16 cellular contexts compared by ENCODE assay signal in the genomic region with DNA sequence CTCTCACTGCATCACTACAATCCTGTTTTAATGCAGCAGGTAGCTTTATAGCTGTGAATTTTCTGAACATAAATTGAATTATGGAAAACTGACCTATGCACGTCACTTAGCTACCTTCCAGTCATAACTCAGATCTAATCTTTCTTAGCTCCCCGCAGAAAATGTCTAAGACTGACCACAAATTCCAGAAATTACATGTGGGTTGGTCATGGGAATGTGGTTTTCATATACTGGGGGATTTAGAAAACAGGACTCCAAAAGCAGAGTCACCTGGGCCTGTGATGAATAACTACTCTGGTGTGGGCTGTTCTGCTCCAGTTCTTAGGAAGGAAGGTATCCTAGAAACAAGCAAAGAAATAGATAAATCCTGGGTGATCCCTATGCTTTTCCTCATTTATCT.
DNase-seq lines count a peak whose midpoint lies in the region; ATAC-seq and TF ChIP-seq lines count a peak whose summit lies in the region.
"Had no signal": no experiment of that assay in that cellular context is flagged by ENCODE, and none has a peak within 500 bp of the region (broad histone marks: within the 10 kb centered on the region; RNA-seq: fewer than 3 reads in every experiment).

No MANE protein-coding gene starts in this region.

- H2AFZ ChIP-seq in trophoblast cell (ENCODE audit: insufficient read depth, low read length, poor library complexity) = no peak overlapping the region

- no peak overlapping the region for H3K4me2 ChIP-seq in trophoblast cell (ENCODE audit: low read length)

- WGBS in trophoblast cell (ENCODE audit: extremely low coverage, insufficient coverage, insufficient read length) = no CpG with 5 or more reads among the region's 2 CpGs

- no peaks in the 10 kb centered on the region for H3K36me3 ChIP-seq in trophoblast cell (ENCODE audit: control insufficient read depth in 1 of 2, insufficient read depth in 2 of 2, low read length in 2 of 2)
- no peaks in the 10 kb centered on the region for H3K36me3 ChIP-seq in naive thymus-derived CD4-positive, alpha-beta T cell (ENCODE audit: control insufficient read depth in 2 of 3, insufficient read depth in 3 of 3, low read length in 3 of 3)
- H3K36me3 ChIP-seq: cardiac muscle cell had no signal

- H2BK12ac ChIP-seq in trophoblast cell (ENCODE audit: low read length) = no peak overlapping the region

- H3K27ac Mint-ChIP-seq in CD14-positive monocyte = no peak overlapping the region
- no peak overlapping the region for H3K27ac Mint-ChIP-seq in naive thymus-derived CD4-positive, alpha-beta T cell

- no peaks in the 10 kb centered on the region for H3K36me3 Mint-ChIP-seq in CD14-positive monocyte
- no peaks in the 10 kb centered on the region for H3K36me3 Mint-ChIP-seq in naive thymus-derived CD4-positive, alpha-beta T cell

- no peak overlapping the region for H2BK120ac ChIP-seq in trophoblast cell (ENCODE audit: insufficient read depth, low read length, poor library complexity)

- H3K23ac ChIP-seq in trophoblast cell (ENCODE audit: low read length) = no peak overlapping the region

- H3K9ac ChIP-seq in trophoblast cell (ENCODE audit: low read length) = no peak overlapping the region

- no peak overlapping the region for H4K12ac ChIP-seq in trophoblast cell (ENCODE audit: low read depth, low read length)

- no peaks in the 10 kb centered on the region for H3K79me2 ChIP-seq in trophoblast cell (ENCODE audit: control insufficient read depth, insufficient read depth, low read length, poor library complexity)

- H4K8ac ChIP-seq in trophoblast cell (ENCODE audit: low read depth, low read length) = no peak overlapping the region

- CTCF ChIA-PET in RWPE1 (lab: Yijun Ruan, JAX) = no interaction called here
- CTCF ChIA-PET in naive thymus-derived CD4-positive, alpha-beta T cell (lab: Charles Lee) = no interaction called here

- no peak for TF ChIP-seq CTCF in RWPE1 (conservative IDR thresholded peaks at IDR 0.05; ENCODE audit: low read depth)
- TF ChIP-seq CTCF in epithelial cell of proximal tubule (conservative IDR thresholded peaks at IDR 0.05; ENCODE audit: low read depth, low read length) = no peak
- no peak for TF ChIP-seq CTCF in CD14-positive monocyte (IDR thresholded peaks at IDR 0.05)

- H3K9me3 ChIP-seq in trophoblast cell (ENCODE audit: insufficient read depth, low read depth, low read length) = no peaks in the 10 kb centered on the region
- no peaks in the 10 kb centered on the region for H3K9me3 ChIP-seq in naive thymus-derived CD4-positive, alpha-beta T cell (ENCODE audit: control insufficient read depth in 2 of 3, low read length in 3 of 3)

- ATAC-seq in naive thymus-derived CD4-positive, alpha-beta T cell = no peak
- ATAC-seq: GM12878 had no signal

- H3K4ac ChIP-seq in trophoblast cell (ENCODE audit: low read depth, low read length) = no peak overlapping the region

- no peak overlapping the region for H3K4me3 ChIP-seq in epithelial cell of proximal tubule (ENCODE audit: low read depth, low read length)
- H3K4me3 ChIP-seq in trophoblast cell (ENCODE audit: low read depth, low read length) = no peak overlapping the region
- no peak overlapping the region for H3K4me3 ChIP-seq in naive thymus-derived CD4-positive, alpha-beta T cell (ENCODE audit: low read length)
- H3K4me3 ChIP-seq: cardiac muscle cell, GM12878 had no signal

- H3K4me1 ChIP-seq in trophoblast cell (ENCODE audit: control insufficient read depth in 1 of 2, insufficient read depth in 2 of 2, low read length in 2 of 2) = peaks cover 0 to 2% of the 10 kb centered on the region in 2 experiments
- H3K4me1 ChIP-seq in naive thymus-derived CD4-positive, alpha-beta T cell (ENCODE audit: control insufficient read depth in 2 of 2, insufficient read depth in 2 of 2, low read length in 2 of 2) = no peaks in the 10 kb centered on the region

- H2BK5ac ChIP-seq in trophoblast cell (ENCODE audit: low read depth, low read length, poor library complexity) = no peak overlapping the region

- H3K4me3 Mint-ChIP-seq in CD14-positive monocyte = no peak overlapping the region
- H3K4me3 Mint-ChIP-seq in naive thymus-derived CD4-positive, alpha-beta T cell = no peak overlapping the region

- no peaks in the 10 kb centered on the region for H3K79me1 ChIP-seq in trophoblast cell (ENCODE audit: low read length)

- intact Hi-C loops in CD14-positive monocyte (cut with micrococcal nuclease) = no loop called here
- intact Hi-C loops in naive thymus-derived CD4-positive, alpha-beta T cell (cut with micrococcal nuclease) = no loop called here

- no peak overlapping the region for H4K91ac ChIP-seq in trophoblast cell (ENCODE audit: low read depth, low read length)

- POLR2A ChIA-PET in RWPE1 (lab: Yijun Ruan, JAX; ENCODE audit: low non-redundant PET) = no interaction called here
- POLR2A ChIA-PET in naive thymus-derived CD4-positive, alpha-beta T cell (lab: Charles Lee) = no interaction called here

- H3K4me1 Mint-ChIP-seq in CD14-positive monocyte = no peaks in the 10 kb centered on the region
- H3K4me1 Mint-ChIP-seq in naive thymus-derived CD4-positive, alpha-beta T cell = no peaks in the 10 kb centered on the region

- H3K27me3 ChIP-seq in trophoblast cell (ENCODE audit: insufficient read depth, low read length) = no peaks in the 10 kb centered on the region
- no peaks in the 10 kb centered on the region for H3K27me3 ChIP-seq in naive thymus-derived CD4-positive, alpha-beta T cell (ENCODE audit: control insufficient read depth in 2 of 2, insufficient read depth in 2 of 2, low read length in 2 of 2)
- H3K27me3 ChIP-seq: cardiac muscle cell had no signal

- peaks cover 0 to 9% (median under 1%) of the 10 kb centered on the region in 7 donors for H3K9me3 Mint-ChIP-seq in CD14-positive monocyte
- H3K9me3 Mint-ChIP-seq in naive thymus-derived CD4-positive, alpha-beta T cell = peaks cover 0 to 18% (median 1%) of the 10 kb centered on the region in 11 donors

- peak; percentile 64 for DNase-seq in GM04504 (ENCODE audit: low read depth)
- peak; percentile 38 for DNase-seq in RWPE1 (ENCODE audit: low spot score)
- DNase-seq in epithelial cell of proximal tubule (ENCODE audit: low read depth) = peak; percentile 50
- peak; percentile 56 to 89 for DNase-seq in trophoblast cell
- no peak for DNase-seq in NCI-H345 (lab: John Stamatoyannopoulos, UW)
- no peak for DNase-seq in CD14-positive monocyte (ENCODE audit: low spot score)
- no peak for DNase-seq in occipital lobe (lab: John Stamatoyannopoulos, UW)
- DNase-seq in naive thymus-derived CD4-positive, alpha-beta T cell = no peak
- DNase-seq: activated CD4-positive, CD25-positive, alpha-beta regulatory T cell treated with anti-CD3 and anti-CD28 coated beads, Interleukin-2, amount 50 U/mL, for 72 hours; foreskin melanocyte; NCI-H446 treated with DMSO at 0.1 percent for 48 hours; nucleus accumbens; stimulated activated CD4-positive, alpha-beta T cell treated with anti-CD3 and anti-CD28 coated beads, Interleukin-2, amount 100 ng/mL, for 24 hours; stimulated activated naive CD4-positive, alpha-beta T cell had no signal

- H3K18ac ChIP-seq in trophoblast cell (ENCODE audit: low read length) = no peak overlapping the region

- H3K27ac ChIP-seq in RWPE1 (no peak overlapping the region), trophoblast cell (ENCODE audit: low read depth, low read length) (no peak overlapping the region)
- no peak overlapping the region for H3K27ac ChIP-seq in naive thymus-derived CD4-positive, alpha-beta T cell (ENCODE audit: low read depth, low read length)
- H3K27ac ChIP-seq: cardiac muscle cell had no signal

- no peaks in the 10 kb centered on the region for H3K27me3 Mint-ChIP-seq in CD14-positive monocyte (ENCODE audit: low read depth in 3 of 3)
- H3K27me3 Mint-ChIP-seq in naive thymus-derived CD4-positive, alpha-beta T cell = peaks cover 0 to 3% (median 0%) of the 10 kb centered on the region in 5 donors

- H2AK5ac ChIP-seq in trophoblast cell (ENCODE audit: low read length) = no peak overlapping the region

- H3K14ac ChIP-seq in trophoblast cell (ENCODE audit: low read length) = no peak overlapping the region

Comparison
In these comparisons a context has a peak if more than half of its experiments do, and no peak if none do; other contexts are left out.
1. DNase-seq: peak in GM04504 (single experiment), RWPE1 (single experiment), epithelial cell of proximal tubule (single experiment) and trophoblast cell (2 of 2); none in NCI-H345 (single experiment), CD14-positive monocyte (single experiment), occipital lobe (single experiment) and naive thymus-derived CD4-positive, alpha-beta T cell (0 of 9).